17 cellular contexts compared by ENCODE assay signal in genomic region chr12:112676526-112676925, GRCh38.
"Had no signal": no experiment of that assay in that cellular context is flagged by ENCODE, and none has a peak within 500 bp of the region (broad histone marks: within the 10 kb centered on the region; RNA-seq: fewer than 3 reads in every experiment).

No MANE protein-coding gene starts in this region.

- H3K4me1 Mint-ChIP-seq: activated naive CD4-positive, alpha-beta T cell treated with anti-CD3 and anti-CD28 coated beads, Interleukin-2, amount 50 U/mL, for 24 hours; immature natural killer cell had no signal

- DNase-seq: amniotic stem cell; cerebellar nuclear complex; dermis blood vessel endothelial cell; erythroblast; immature natural killer cell; left colon; psoas muscle; sigmoid colon; stimulated activated CD4-positive, alpha-beta T cell treated with anti-CD3 and anti-CD28 coated beads, Interleukin-2, amount 100 ng/mL, for 24 hours; stimulated activated naive CD4-positive, alpha-beta T cell treated with Interleukin-2 at 50 U/mL for 16 hours; upper lobe of right lung had no signal

- H3K27ac Mint-ChIP-seq: activated naive CD4-positive, alpha-beta T cell treated with anti-CD3 and anti-CD28 coated beads, Interleukin-2, amount 50 U/mL, for 24 hours; activated T-helper 2 cell treated with anti-CD3 and anti-CD28 coated beads, Interferon-gamma antibody, Interleukin-2, Interleukin-4, amounts not matched to agents 10 μg/mL and 5 μg/mL and 100 μg/mL, durations not matched to agents 14 hours and 24 hours and 36 hours; immature natural killer cell; natural killer cell treated with Interleukin-12 subunit alpha and Interleukin-12 subunit beta and Interleukin-15 and Interleukin-18, amount 100 ng/mL, for 72 hours had no signal

- H3K4me3 ChIP-seq: psoas muscle, sigmoid colon, suprapubic skin, upper lobe of right lung had no signal

- H3K36me3 ChIP-seq: sigmoid colon, suprapubic skin, upper lobe of right lung had no signal

- H3K4me1 ChIP-seq: psoas muscle, sigmoid colon, suprapubic skin, upper lobe of right lung had no signal

- H3K27me3 ChIP-seq: upper lobe of right lung had no signal

- ATAC-seq: activated CD4-positive, CD25-positive, alpha-beta regulatory T cell treated with anti-CD3 and anti-CD28 coated beads, Interleukin-2, amount 50 U/mL, for 24 hours; left colon; natural killer cell treated with Interleukin-12 subunit alpha and Interleukin-12 subunit beta and Interleukin-15 and Interleukin-18, amount 100 ng/mL, for 72 hours; psoas muscle; upper lobe of right lung had no signal

- H3K4me3 Mint-ChIP-seq: activated naive CD4-positive, alpha-beta T cell treated with anti-CD3 and anti-CD28 coated beads, Interleukin-2, amount 50 U/mL, for 24 hours; brain; immature natural killer cell; natural killer cell treated with Interleukin-12 subunit alpha and Interleukin-12 subunit beta and Interleukin-15 and Interleukin-18, amount 100 ng/mL, for 72 hours had no signal

- H3K9me3 ChIP-seq: psoas muscle, sigmoid colon, suprapubic skin, upper lobe of right lung had no signal

- H3K27ac ChIP-seq: psoas muscle, sigmoid colon, suprapubic skin, upper lobe of right lung had no signal

- H3K36me3 Mint-ChIP-seq: activated naive CD4-positive, alpha-beta T cell treated with anti-CD3 and anti-CD28 coated beads, Interleukin-2, amount 50 U/mL, for 24 hours; brain; immature natural killer cell; natural killer cell treated with Interleukin-12 subunit alpha and Interleukin-12 subunit beta and Interleukin-15 and Interleukin-18, amount 100 ng/mL, for 72 hours had no signal

- H3K9me3 Mint-ChIP-seq: activated naive CD4-positive, alpha-beta T cell treated with anti-CD3 and anti-CD28 coated beads, Interleukin-2, amount 50 U/mL, for 24 hours; activated T-helper 2 cell treated with anti-CD3 and anti-CD28 coated beads, Interferon-gamma antibody, Interleukin-2, Interleukin-4, amounts not matched to agents 10 μg/mL and 5 μg/mL and 100 μg/mL, durations not matched to agents 14 hours and 24 hours and 36 hours; brain; immature natural killer cell; natural killer cell treated with Interleukin-12 subunit alpha and Interleukin-12 subunit beta and Interleukin-15 and Interleukin-18, amount 100 ng/mL, for 72 hours had no signal
